In the genomic region with DNA sequence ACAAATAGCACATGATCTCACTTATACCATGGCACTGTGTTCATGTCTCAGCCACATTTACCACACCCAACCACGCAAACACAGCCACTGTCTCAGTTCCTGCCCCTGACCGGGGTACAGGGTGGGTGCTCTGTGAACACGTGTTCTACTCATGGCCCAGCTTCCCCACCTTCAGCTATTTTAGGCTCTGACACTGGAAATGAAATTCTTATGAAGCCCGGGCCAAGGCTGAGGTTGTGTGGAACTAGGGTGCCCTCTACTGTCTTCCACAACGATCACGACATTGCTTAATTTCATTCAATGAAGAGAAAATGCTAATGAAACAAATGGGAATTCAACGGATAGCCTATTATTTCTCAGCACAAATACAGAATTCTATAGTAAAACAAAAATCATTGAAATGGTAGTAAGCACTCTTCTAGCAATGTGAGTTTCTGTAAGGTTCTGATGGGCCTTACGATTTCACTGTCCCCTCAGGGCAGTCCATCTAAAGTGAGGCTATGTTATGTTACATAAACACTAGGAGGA, we compare ENCODE assay signal across 9 cellular contexts. TPM values are rescaled to one million over a fixed set of nuclear protein-coding genes. Genes with fewer than 3 reads are reported as not detected.
DNase-seq lines count a peak whose midpoint lies in the region; ATAC-seq and TF ChIP-seq lines count a peak whose summit lies in the region.
"Had no signal": no experiment of that assay in that cellular context is flagged by ENCODE, and none has a peak within 500 bp of the region (broad histone marks: within the 10 kb centered on the region; RNA-seq: fewer than 3 reads in every experiment).

No MANE protein-coding gene starts in this region.

- peaks cover 0 to 6% (median 0%) of the 10 kb centered on the region in 9 donors for H3K9me3 Mint-ChIP-seq in naive thymus-derived CD8-positive, alpha-beta T cell

- H2AFZ ChIP-seq in smooth muscle cell (ENCODE audit: low read depth), result no peak overlapping the region

- H3K27ac ChIP-seq in heart left ventricle (no peak overlapping the region), smooth muscle cell (ENCODE audit: low read depth) (no peak overlapping the region)

- H3K9me3 ChIP-seq in heart left ventricle (no peaks in the 10 kb centered on the region), smooth muscle cell (replicated peaks; ENCODE audit: low read depth) (no peaks in the 10 kb centered on the region)

- peaks cover 16 to 40% (median 23%) of the 10 kb centered on the region in 5 donors for H3K27me3 Mint-ChIP-seq in naive thymus-derived CD8-positive, alpha-beta T cell

- no peaks in the 10 kb centered on the region for H3K36me3 Mint-ChIP-seq in naive thymus-derived CD8-positive, alpha-beta T cell

- in situ Hi-C loops in SK-MEL-5 (cut with HindIII; ENCODE audit: low pct_unique_long_range_greater_than_20kb, low sequenced_read_pairs), result no loop called here

- H3K36me3 ChIP-seq in heart left ventricle (no peaks in the 10 kb centered on the region), smooth muscle cell (ENCODE audit: low read depth) (no peaks in the 10 kb centered on the region)

- intact Hi-C loops in heart left ventricle (cut with DNase I), result loop anchor here in 9 of 10 donors (2.0 to 10.0 kb wide), 17 partner anchors 38 to 1360 kb away; no protein-coding TSS in a partner anchor

- no peak overlapping the region for H3K9ac ChIP-seq in smooth muscle cell (ENCODE audit: low read depth)

- DNase-seq in DMS 273 (lab: John Stamatoyannopoulos, UW; ENCODE audit: unreplicated experiment) (peak; percentile 84), LoVo (ENCODE audit: low spot score) (peak; percentile 14), SK-MEL-5 (ENCODE audit: low read depth, low spot score) (peak; percentile 69), heart left ventricle (no peak), smooth muscle cell (lab: John Stamatoyannopoulos, UW; ENCODE audit: unreplicated experiment) (no peak), glomerular visceral epithelial cell (ENCODE audit: extremely low spot score) (no peak)
- DNase-seq in naive thymus-derived CD8-positive, alpha-beta T cell, result no peak
- DNase-seq in activated CD4-positive, alpha-beta T cell treated with anti-CD3 and anti-CD28 coated beads, Interleukin-2, amount 50 U/mL, for 4 hours, result no peak

- TF ChIP-seq CTCF in heart left ventricle (IDR thresholded peaks at IDR 0.05), result peak; percentile 26 to 67 (median 58)
- TF ChIP-seq CTCF in smooth muscle cell (IDR thresholded peaks at IDR 0.05; ENCODE audit: borderline replicate concordance, insufficient read depth, poor library complexity, severe bottlenecking), result peak; percentile 73

- H3K4me2 ChIP-seq in smooth muscle cell, result no peak overlapping the region

- POLR2A ChIA-PET in naive thymus-derived CD8-positive, alpha-beta T cell (lab: Charles Lee), result no interaction called here

- no peaks in the 10 kb centered on the region for H3F3A ChIP-seq in smooth muscle cell (ENCODE audit: low read depth)

- 6 to 10% (median 7%) methylated on average over 8 of the region's 8 CpGs for WGBS in heart left ventricle, 4 donors
- WGBS in smooth muscle cell (ENCODE audit: low lambda C conversion rate), result 7% methylated on average over 8 of the region's 8 CpGs

- H3K4me3 ChIP-seq in heart left ventricle, result no peak overlapping the region
- no peak overlapping the region for H3K4me3 ChIP-seq in smooth muscle cell

- no peaks in the 10 kb centered on the region for H3K79me2 ChIP-seq in smooth muscle cell (ENCODE audit: low read depth)

- no peaks in the 10 kb centered on the region for H4K20me1 ChIP-seq in smooth muscle cell (ENCODE audit: low read depth)

- no peak overlapping the region for H3K27ac Mint-ChIP-seq in naive thymus-derived CD8-positive, alpha-beta T cell

- ATAC-seq in heart left ventricle, result peak; percentile 61 to 84 (median 78)
- ATAC-seq in naive thymus-derived CD8-positive, alpha-beta T cell, result no peak

- peaks cover 0 to 21% (median 0%) of the 10 kb centered on the region in 12 donors for H3K4me1 ChIP-seq in heart left ventricle
- no peaks in the 10 kb centered on the region for H3K4me1 ChIP-seq in smooth muscle cell (ENCODE audit: low read depth)

- H3K4me1 Mint-ChIP-seq in naive thymus-derived CD8-positive, alpha-beta T cell, result no peaks in the 10 kb centered on the region

- TF ChIP-seq POLR2A in heart left ventricle (IDR thresholded peaks at IDR 0.05), result no peak

- H3K4me3 Mint-ChIP-seq in naive thymus-derived CD8-positive, alpha-beta T cell, result no peak overlapping the region

- H3K27me3 ChIP-seq in heart left ventricle (peaks cover 13 to 40% (median 27%) of the 10 kb centered on the region in 9 donors), smooth muscle cell (ENCODE audit: low read depth) (peaks cover 47% of the 10 kb centered on the region)

RNA-seq across cellular contexts. Expression of a gene that starts 2.1 kb away (rescaled TPM):
- total RNA-seq in SK-MEL-5 (2014; rRNA removed; shearing (Covaris generic)), result 11.1 and 11.6 TPM in 2 replicates
- 7.0 and 8.4 TPM in 2 replicates for polyA plus RNA-seq in SK-MEL-5 (2015; cell fraction: cytosol; rRNA removed)
- polyA plus RNA-seq in SK-MEL-5 (2015; cell fraction: nucleus; rRNA removed), result 15.8 and 39.6 TPM in 2 replicates
- total RNA-seq in heart left ventricle (not detected), smooth muscle cell (0.27 and 0.40 TPM in 2 replicates)
- polyA plus RNA-seq in heart left ventricle (not detected), smooth muscle cell (0.47 TPM in 1 of 2 replicates, not detected in the other)
- not detected for total RNA-seq in naive thymus-derived CD8-positive, alpha-beta T cell
- not detected for polyA plus RNA-seq in naive thymus-derived CD8-positive, alpha-beta T cell
- total RNA-seq: subcutaneous adipose tissue had no signal

Comparison
In these comparisons a context has a peak if more than half of its experiments do, and no peak if none do; other contexts are left out.
1. DNase-seq: peak in DMS 273 (single experiment), LoVo (single experiment) and SK-MEL-5 (single experiment); none in heart left ventricle (0 of 5), smooth muscle cell (single experiment), naive thymus-derived CD8-positive, alpha-beta T cell (0 of 10), activated CD4-positive, alpha-beta T cell treated with anti-CD3 and anti-CD28 coated beads, Interleukin-2, amount 50 U/mL, for 4 hours (0 of 2) and glomerular visceral epithelial cell (single experiment).
2. ATAC-seq: peak in heart left ventricle (4 of 4); none in naive thymus-derived CD8-positive, alpha-beta T cell (0 of 2).